ENCODE assay signal across 20 cellular contexts in genomic region chr20:61688411-61688810, GRCh38.
DNase-seq lines count a peak whose midpoint lies in the region; ATAC-seq and TF ChIP-seq lines count a peak whose summit lies in the region.
"Had no signal": no experiment of that assay in that cellular context is flagged by ENCODE, and none has a peak within 500 bp of the region (broad histone marks: within the 10 kb centered on the region; RNA-seq: fewer than 3 reads in every experiment).

No MANE protein-coding gene starts in this region.

- H4K8ac ChIP-seq in mesendoderm (ENCODE audit: low read depth, low read length): no peak overlapping the region

- intact Hi-C loops in Right ventricle myocardium superior (cut with DNase I) (no loop called here), left ventricle myocardium inferior (cut with micrococcal nuclease) (no loop called here), lower lobe of right lung (cut with DNase I) (no loop called here)

- H3K4me3 ChIP-seq in left ventricle myocardium inferior (no peak overlapping the region), lower lobe of right lung (no peak overlapping the region), osteoblast (ENCODE audit: insufficient read depth, low read length) (no peak overlapping the region), mesendoderm (ENCODE audit: low read length) (no peak overlapping the region)
- H3K4me3 ChIP-seq: BLaER1 had no signal

- H3K79me1 ChIP-seq in mesendoderm (ENCODE audit: low read length): no peaks in the 10 kb centered on the region

- H2BK120ac ChIP-seq in mesendoderm (ENCODE audit: low read depth, low read length): no peak overlapping the region

- no CpG with 5 or more reads among the region's 13 CpGs for WGBS in mesendoderm (ENCODE audit: extremely low coverage, insufficient coverage, low lambda C conversion rate)

- H2AFZ ChIP-seq in osteoblast (ENCODE audit: low read length): no peak overlapping the region

- DNase-seq in Right ventricle myocardium superior (peak; percentile 14), left ventricle myocardium inferior (no peak), lower lobe of right lung (peak; percentile 33), osteoblast (ENCODE audit: insufficient read length, low spot score, missing footprints) (peak; percentile 39), mesendoderm (no peak), DMS79 treated with DMSO at 0.1 percent for 48 hours (lab: John Stamatoyannopoulos, UW) (no peak)
- DNase-seq: 8988T; ACHN; BE2C; C1 segment of cervical spinal cord; CD4-positive, alpha-beta memory T cell; CD4-positive, CD25-positive, alpha-beta regulatory T cell; CD8-positive, alpha-beta memory T cell; COR-L47; DMS 273 treated with DMSO at 0.1 percent for 48 hours; DMS153; DMS53; DMS79; GF-D8 had no signal

- no peak overlapping the region for H3K4me2 ChIP-seq in osteoblast (ENCODE audit: insufficient read depth, low read length)
- H3K4me2 ChIP-seq in mesendoderm (ENCODE audit: low read length): no peak overlapping the region
- H3K4me2 ChIP-seq: BLaER1 had no signal

- no peak overlapping the region for H2BK15ac ChIP-seq in mesendoderm (replicated peaks; ENCODE audit: low read depth)

- H2AK5ac ChIP-seq in mesendoderm (ENCODE audit: low read length): no peak overlapping the region

- H3K23ac ChIP-seq in mesendoderm (ENCODE audit: low read length): no peak overlapping the region

- H3K9ac ChIP-seq in mesendoderm (ENCODE audit: low read length): no peak overlapping the region
- H3K9ac ChIP-seq: BLaER1 had no signal

- H3K4me1 ChIP-seq in left ventricle myocardium inferior (no peaks in the 10 kb centered on the region), lower lobe of right lung (no peaks in the 10 kb centered on the region), osteoblast (ENCODE audit: insufficient read depth, low read length) (no peaks in the 10 kb centered on the region), mesendoderm (ENCODE audit: control insufficient read depth, low read depth, low read length) (no peaks in the 10 kb centered on the region)
- H3K4me1 ChIP-seq: BE2C had no signal

- H3K18ac ChIP-seq in mesendoderm (ENCODE audit: low read length): no peak overlapping the region

- peaks cover 68% of the 10 kb centered on the region for H3K27me3 ChIP-seq in left ventricle myocardium inferior (ENCODE audit: low read depth)
- H3K27me3 ChIP-seq in lower lobe of right lung (ENCODE audit: low read depth): peaks cover 16% of the 10 kb centered on the region
- H3K27me3 ChIP-seq in osteoblast (ENCODE audit: insufficient read depth, low read length): no peaks in the 10 kb centered on the region
- H3K27me3 ChIP-seq in mesendoderm (ENCODE audit: insufficient read depth, low read length, poor library complexity): no peaks in the 10 kb centered on the region
- H3K27me3 ChIP-seq: BLaER1 had no signal

- H3K36me3 ChIP-seq in left ventricle myocardium inferior (no peaks in the 10 kb centered on the region), lower lobe of right lung (no peaks in the 10 kb centered on the region), osteoblast (ENCODE audit: insufficient read depth, low read length) (no peaks in the 10 kb centered on the region), mesendoderm (ENCODE audit: control insufficient read depth, insufficient read depth, low read length) (no peaks in the 10 kb centered on the region)
- H3K36me3 ChIP-seq: BE2C, BLaER1 had no signal

- H3K9me3 ChIP-seq in left ventricle myocardium inferior (replicated peaks) (no peaks in the 10 kb centered on the region), lower lobe of right lung (no peaks in the 10 kb centered on the region), osteoblast (ENCODE audit: low read depth, low read length) (no peaks in the 10 kb centered on the region)
- H3K9me3 ChIP-seq: BE2C, BLaER1 had no signal

- ATAC-seq in Right ventricle myocardium superior (ENCODE audit: poor library complexity) (no peak), lower lobe of right lung (no peak)

- H4K20me1 ChIP-seq in osteoblast (ENCODE audit: insufficient read depth, low read length): no peaks in the 10 kb centered on the region
- H4K20me1 ChIP-seq: BLaER1 had no signal

- no peak overlapping the region for H2BK5ac ChIP-seq in mesendoderm (ENCODE audit: low read length)

- no peak overlapping the region for H3K56ac ChIP-seq in mesendoderm (ENCODE audit: low read length)

- H3K27ac ChIP-seq in left ventricle myocardium inferior (replicated peaks): no peak overlapping the region
- no peak overlapping the region for H3K27ac ChIP-seq in lower lobe of right lung
- H3K27ac ChIP-seq in osteoblast (ENCODE audit: low read depth, low read length): no peak overlapping the region
- no peak overlapping the region for H3K27ac ChIP-seq in mesendoderm (ENCODE audit: low read depth, low read length)
- H3K27ac ChIP-seq: BLaER1 had no signal

- no peak for TF ChIP-seq CTCF in left ventricle myocardium inferior (IDR thresholded peaks at IDR 0.05; ENCODE audit: borderline replicate concordance)
- TF ChIP-seq CTCF in lower lobe of right lung (IDR thresholded peaks at IDR 0.05): no peak
- TF ChIP-seq CTCF in osteoblast (IDR thresholded peaks at IDR 0.05; ENCODE audit: extremely low read depth, low read depth, low read length): no peak

- no peaks in the 10 kb centered on the region for H3K79me2 ChIP-seq in osteoblast (ENCODE audit: insufficient read depth, low read length)
- H3K79me2 ChIP-seq in mesendoderm (ENCODE audit: control insufficient read depth, insufficient read depth, low read length): no peaks in the 10 kb centered on the region

- H4K5ac ChIP-seq in mesendoderm (ENCODE audit: low read length): no peak overlapping the region

- H3K4ac ChIP-seq in mesendoderm (ENCODE audit: low read depth, low read length): no peak overlapping the region

Comparison
In these comparisons a context has a peak if more than half of its experiments do, and no peak if none do; other contexts are left out.
1. DNase-seq: peak in Right ventricle myocardium superior (single experiment), lower lobe of right lung (single experiment) and osteoblast (single experiment); none in left ventricle myocardium inferior (single experiment), mesendoderm (single experiment) and DMS79 treated with DMSO at 0.1 percent for 48 hours (single experiment).